In the genomic region with DNA sequence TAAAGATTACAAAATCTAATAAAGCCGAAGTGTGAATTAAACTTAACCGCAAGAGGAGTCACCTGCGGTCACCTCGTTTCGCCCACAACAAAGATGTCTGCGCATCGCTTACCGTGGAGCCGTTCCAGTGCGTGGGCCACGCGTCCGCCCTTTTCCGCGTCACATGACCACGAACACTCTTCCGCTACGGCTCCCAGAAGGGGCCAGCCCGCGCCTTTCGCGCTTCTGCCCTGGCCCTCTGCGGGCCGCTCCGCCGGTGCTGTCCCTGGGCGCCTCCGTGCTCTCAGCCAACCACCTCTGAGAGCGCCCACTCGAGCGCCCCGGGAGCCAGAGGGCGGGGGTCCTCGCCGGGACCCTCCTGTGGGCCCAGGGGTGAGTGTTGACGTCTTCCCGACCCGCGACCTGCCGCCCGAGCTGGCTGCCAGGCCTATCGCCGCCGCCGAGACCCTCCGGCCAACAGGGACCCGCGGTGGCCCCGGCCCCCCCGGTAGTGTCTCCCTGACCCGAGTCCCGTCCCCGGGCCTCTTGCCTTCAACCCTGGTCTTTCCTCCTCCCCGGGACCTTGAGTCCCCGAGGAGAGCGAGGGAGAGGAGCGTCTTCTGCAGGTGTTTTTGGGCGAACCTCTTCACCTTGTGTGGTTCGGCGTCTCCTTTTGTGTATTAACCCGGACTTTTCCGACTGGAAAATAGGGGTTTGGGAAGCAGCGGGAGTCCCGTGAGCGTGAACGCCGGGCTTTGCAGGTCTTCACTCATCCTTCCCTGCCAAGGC, we compare ENCODE assay signal across 8 cellular contexts. TPM values are rescaled to one million over a fixed set of nuclear protein-coding genes. Genes with fewer than 3 reads are reported as not detected.
DNase-seq lines count a peak whose midpoint lies in the region; ATAC-seq and TF ChIP-seq lines count a peak whose summit lies in the region.

Gene MFF, plus strand, starts transcription at position 196 of the 768 bp plus-strand sequence. CDS start 5,415 bp downstream, outside the sequence.

- H3K4me3 Mint-ChIP-seq in nephron progenitor cell, result peak within 1 kb of the TSS; percentile 93
- H3K4me3 Mint-ChIP-seq in stimulated activated naive CD8-positive, alpha-beta T cell treated with anti-CD3 and anti-CD28 coated beads, Interleukin-15, amount 100 ng/mL, for 72 hours, result peak within 1 kb of the TSS; percentile 90 to 94

- H3K27me3 ChIP-seq in HAP-1 (ENCODE audit: low read depth), result no peaks in the 10 kb centered on the region
- H3K27me3 ChIP-seq in MG63, result no peaks in the 10 kb centered on the region

- H3K9me3 ChIP-seq in HAP-1, result peaks cover 7% of the 10 kb centered on the region; the same call in 1 of the 2 replicates
- H3K9me3 ChIP-seq in MG63, result peaks cover 5% of the 10 kb centered on the region

- in situ Hi-C loops in HAP-1 (cut with MboI; ENCODE audit: low sequenced_read_pairs), result no loop called here

- DNase-seq in GDM1 (lab: John Stamatoyannopoulos, UW) (peak; percentile 87), HAP-1 (ENCODE audit: low spot score in 2 of 2) (peak; percentile 89 to 94), MG63 (peak; percentile 94), SIG-M5 (lab: John Stamatoyannopoulos, UW) (peak; percentile 50), activated gamma-delta T cell (lab: John Stamatoyannopoulos, UW) (peak; percentile 82), fibroblast of the conjunctiva (ENCODE audit: low read depth) (peak; percentile 82), nephron progenitor cell (peak; percentile 84)
- peak; percentile 91 to 96 for DNase-seq in stimulated activated naive CD8-positive, alpha-beta T cell treated with anti-CD3 and anti-CD28 coated beads, Interleukin-15, amount 100 ng/mL, for 72 hours

- peaks cover 10% of the 10 kb centered on the region for H3K27me3 Mint-ChIP-seq in nephron progenitor cell (ENCODE audit: low read depth, poor library complexity)
- peaks cover 7% of the 10 kb centered on the region for H3K27me3 Mint-ChIP-seq in stimulated activated naive CD8-positive, alpha-beta T cell treated with anti-CD3 and anti-CD28 coated beads, Interleukin-15, amount 100 ng/mL, for 72 hours

- H3K36me3 ChIP-seq in HAP-1 (replicated peaks), result no peaks in the 10 kb centered on the region; the same call in 1 of the 2 replicates
- peaks cover 17% of the 10 kb centered on the region for H3K36me3 ChIP-seq in MG63

- peaks cover 40% of the 10 kb centered on the region for H3K36me3 Mint-ChIP-seq in nephron progenitor cell (ENCODE audit: low read depth)

- H3K9me3 Mint-ChIP-seq in nephron progenitor cell, result peaks cover 37% of the 10 kb centered on the region
- H3K9me3 Mint-ChIP-seq in stimulated activated naive CD8-positive, alpha-beta T cell treated with anti-CD3 and anti-CD28 coated beads, Interleukin-15, amount 100 ng/mL, for 72 hours, result peaks cover 0 to 6% of the 10 kb centered on the region in 2 donors

- H3K4me3 ChIP-seq in HAP-1 (peak within 1 kb of the TSS; percentile 73), MG63 (peak within 1 kb of the TSS; percentile 82)

- H3K4me1 ChIP-seq in HAP-1, result peaks cover 43% of the 10 kb centered on the region

- no peak for TF ChIP-seq CTCF in nephron progenitor cell (IDR thresholded peaks at IDR 0.05)

- ATAC-seq in stimulated activated naive CD8-positive, alpha-beta T cell treated with anti-CD3 and anti-CD28 coated beads, Interleukin-15, amount 100 ng/mL, for 72 hours, result peak; percentile 99

- H3K4me1 Mint-ChIP-seq in nephron progenitor cell, result peaks cover 39% of the 10 kb centered on the region
- peaks cover 44% of the 10 kb centered on the region for H3K4me1 Mint-ChIP-seq in stimulated activated naive CD8-positive, alpha-beta T cell treated with anti-CD3 and anti-CD28 coated beads, Interleukin-15, amount 100 ng/mL, for 72 hours

- peak within 1 kb of the TSS; percentile 96 for H3K27ac Mint-ChIP-seq in nephron progenitor cell
- peak within 1 kb of the TSS; percentile 91 to 97 for H3K27ac Mint-ChIP-seq in stimulated activated naive CD8-positive, alpha-beta T cell treated with anti-CD3 and anti-CD28 coated beads, Interleukin-15, amount 100 ng/mL, for 72 hours

RNA-seq across cellular contexts. Expression of gene MFF, which starts in this region (rescaled TPM):
- total RNA-seq in MG63 (2014; rRNA removed; shearing (Covaris generic); ENCODE audit: low replicate concordance), result 209 and 256 TPM in 2 replicates

Comparison
In these comparisons a context has a peak if more than half of its experiments do, and no peak if none do; other contexts are left out.
1. Peak in every context shown above with its lines: DNase-seq, ATAC-seq and H3K4me3 ChIP-seq.